ENCODE assay signal across 35 cellular contexts in the genomic region with DNA sequence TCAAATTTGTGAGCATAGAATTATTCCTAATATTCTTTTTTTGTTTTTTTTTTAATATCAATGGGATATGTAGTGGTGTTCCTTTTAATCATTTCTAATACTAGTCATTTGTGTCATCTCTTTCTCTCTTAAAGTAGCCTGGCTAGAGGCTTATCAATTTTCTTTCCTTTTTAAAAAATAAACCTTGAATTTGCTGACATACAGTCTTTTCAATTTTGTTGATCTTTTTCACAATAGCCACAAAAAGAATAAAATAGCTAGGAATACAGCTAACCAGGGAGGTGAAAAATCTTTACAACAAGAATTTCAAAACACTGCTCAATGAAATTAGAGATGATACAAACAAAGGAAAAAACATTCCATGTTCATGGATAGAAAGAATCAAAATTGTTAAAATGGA.
"Had no signal": no experiment of that assay in that cellular context is flagged by ENCODE, and none has a peak within 500 bp of the region (broad histone marks: within the 10 kb centered on the region; RNA-seq: fewer than 3 reads in every experiment).

No MANE protein-coding gene starts in this region.

- DNase-seq: Karpas-422, Kasumi-1, MG63, MM.1S, MV-4-11, NCI-H1048, NCI-H1092, NCI-H1092 treated with DMSO at 0.1 percent for 48 hours, NCI-H1105, NCI-H1105 treated with DMSO at 0.1 percent for 48 hours, NCI-H1417, NCI-H1417 treated with DMSO at 0.1 percent for 48 hours, NCI-H1436, NCI-H1436 treated with DMSO at 0.1 percent for 48 hours, NCI-H146, NCI-H1694, NCI-H1694 treated with DMSO at 0.1 percent for 48 hours, NCI-H187, NCI-H187 treated with DMSO at 0.1 percent for 48 hours, NCI-H1930, NCI-H2029, NCI-H2029 treated with DMSO at 0.1 percent for 48 hours, NCI-H2081, NCI-H2081 treated with DMSO at 0.1 percent for 48 hours, NCI-H2107, NCI-H2171, NCI-H2227 treated with DMSO at 0.1 percent for 48 hours, NCI-H226, NCI-H345, NCI-H446, NCI-H446 treated with DMSO at 0.1 percent for 48 hours, NCI-H510A, NCI-H510A treated with DMSO at 0.1 percent for 48 hours, NCI-H524, NCI-H524 treated with DMSO at 0.1 percent for 48 hours had no signal

- H3K27me3 ChIP-seq: MG63 had no signal

- H3K9me3 ChIP-seq: MG63 had no signal

- H3K4me3 ChIP-seq: MG63 had no signal

- H3K36me3 ChIP-seq: MG63 had no signal
